Comparison of ENCODE assay signal across 27 cellular contexts in the genomic region with DNA sequence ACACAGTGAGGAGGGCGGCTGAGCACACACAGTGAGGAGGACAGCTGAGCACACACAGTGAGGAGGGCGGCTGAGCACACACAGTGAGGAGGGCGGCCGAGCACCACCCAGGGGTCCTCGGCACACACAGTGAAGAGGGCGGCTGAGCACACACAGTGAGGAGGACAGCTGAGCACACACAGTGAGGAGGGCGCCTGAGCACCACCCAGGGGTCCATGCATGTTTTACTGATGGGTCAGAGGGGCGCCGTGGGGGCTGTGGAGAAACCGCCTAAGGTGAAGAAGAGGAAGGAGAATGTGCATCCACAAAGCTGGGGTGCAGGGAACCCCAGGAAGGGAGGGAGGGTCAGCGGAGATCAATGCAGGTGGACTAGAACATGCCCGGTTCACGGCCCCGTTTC.
DNase-seq lines count a peak whose midpoint lies in the region; ATAC-seq and TF ChIP-seq lines count a peak whose summit lies in the region.
"Had no signal": no experiment of that assay in that cellular context is flagged by ENCODE, and none has a peak within 500 bp of the region (broad histone marks: within the 10 kb centered on the region; RNA-seq: fewer than 3 reads in every experiment).

No MANE protein-coding gene starts in this region.

- intact Hi-C loops in sciatic nerve (cut with DNase I): no loop called here

- no peak overlapping the region for H3K27ac Mint-ChIP-seq in endothelial cell (ENCODE audit: unreplicated experiment)

- no peaks in the 10 kb centered on the region for H3K9me3 ChIP-seq in MG63
- H3K9me3 ChIP-seq: ovary, right atrium auricular region, thoracic aorta had no signal

- H3K4me1 Mint-ChIP-seq in endothelial cell (ENCODE audit: unreplicated experiment): no peaks in the 10 kb centered on the region

- DNase-seq in NCI-H146 (lab: John Stamatoyannopoulos, UW) (peak; percentile 91), NCI-H748 treated with DMSO at 0.1 percent for 48 hours (lab: John Stamatoyannopoulos, UW) (peak; percentile 59), endothelial cell (ENCODE audit: low spot score) (peak; percentile 0), sciatic nerve (ENCODE audit: low spot score) (peak; percentile 33), MG63 (no peak), hippocampal formation (lab: John Stamatoyannopoulos, UW) (no peak)
- DNase-seq: activated CD4-positive, alpha-beta T cell treated with anti-CD3 and anti-CD28 coated beads, Interleukin-2, amount 50 U/mL, for 1 hour; activated CD8-positive, alpha-beta memory T cell treated with anti-CD3 and anti-CD28 coated beads, Interleukin-2, amount 50 U/mL, for 4 hours; activated naive CD4-positive, alpha-beta T cell treated with anti-CD3 and anti-CD28 coated beads, Interleukin-2, amount 50 U/mL, for 16 hours; amygdala; C1 segment of cervical spinal cord; Calu3; dermis blood vessel endothelial cell; DND-41; H9; NCI-H1105; NCI-H2107; NCI-H524; ovary; stimulated activated CD4-positive, alpha-beta T cell treated with anti-CD3 and anti-CD28 coated beads, Interleukin-4, amount 100 ng/mL, for 4 hours; stimulated activated naive CD4-positive, alpha-beta T cell; T1000 had no signal

- no peaks in the 10 kb centered on the region for H3K36me3 ChIP-seq in MG63
- H3K36me3 ChIP-seq: cardiac muscle cell, ovary, right atrium auricular region, thoracic aorta had no signal

- H3K27me3 ChIP-seq in MG63: peaks cover 15% of the 10 kb centered on the region
- H3K27me3 ChIP-seq: cardiac muscle cell, ovary, right atrium auricular region had no signal

- no peaks in the 10 kb centered on the region for H3K36me3 Mint-ChIP-seq in endothelial cell (ENCODE audit: low read depth, unreplicated experiment)

- no peak for TF ChIP-seq CTCF in endothelial cell (IDR thresholded peaks at IDR 0.05; ENCODE audit: unreplicated experiment)

- H3K4me3 ChIP-seq in MG63: no peak overlapping the region
- H3K4me3 ChIP-seq: cardiac muscle cell, ovary, right atrium auricular region, thoracic aorta had no signal

- no peaks in the 10 kb centered on the region for H3K9me3 Mint-ChIP-seq in endothelial cell (ENCODE audit: unreplicated experiment)

- ATAC-seq in sciatic nerve: no peak
- no peak for ATAC-seq in GM21526 (IDR thresholded peaks at IDR 0.05; ENCODE audit: low FRiP score, unreplicated experiment)
- ATAC-seq in GM21390 (IDR thresholded peaks at IDR 0.05; ENCODE audit: unreplicated experiment): no peak

- H3K27me3 Mint-ChIP-seq in endothelial cell (ENCODE audit: unreplicated experiment): peaks cover 7% of the 10 kb centered on the region

- no peak overlapping the region for H3K4me3 Mint-ChIP-seq in endothelial cell (ENCODE audit: unreplicated experiment)
- H3K4me3 Mint-ChIP-seq: H9 had no signal

Comparison
In these comparisons a context has a peak if more than half of its experiments do, and no peak if none do; other contexts are left out.
1. DNase-seq: peak in NCI-H146 (single experiment), NCI-H748 treated with DMSO at 0.1 percent for 48 hours (single experiment), endothelial cell (single experiment) and sciatic nerve (single experiment); none in MG63 (single experiment) and hippocampal formation (0 of 2).